In genomic region chr13:49288458-49288857, GRCh38 we compare ENCODE assay signal across 9 cellular contexts.
"Had no signal": no experiment of that assay in that cellular context is flagged by ENCODE, and none has a peak within 500 bp of the region (broad histone marks: within the 10 kb centered on the region; RNA-seq: fewer than 3 reads in every experiment).

No MANE protein-coding gene starts in this region.

- H3K27ac ChIP-seq: GM23248 had no signal

- H3K4me1 ChIP-seq: HAP-1 had no signal

- H3K9ac ChIP-seq: GM23248 had no signal

- H3K4me3 Mint-ChIP-seq: HFFc6, IgD-negative memory B cell had no signal

- H3K9me3 ChIP-seq: HAP-1 had no signal

- H3K9me3 Mint-ChIP-seq: HFFc6, IgD-negative memory B cell had no signal

- H3K4me3 ChIP-seq: GM23248, HAP-1 had no signal

- ATAC-seq: HCT116 had no signal

- H3K36me3 ChIP-seq: HAP-1 had no signal

- H3K27ac Mint-ChIP-seq: HFFc6, IgD-negative memory B cell had no signal

- H3K4me1 Mint-ChIP-seq: IgD-negative memory B cell had no signal

- FAIRE-seq: HTR-8/SVneo had no signal

- H2AFZ ChIP-seq: GM23248 had no signal

- DNase-seq: GM23248, GOT3, H7, HFFc6, KBM-7 had no signal

- H3K27me3 Mint-ChIP-seq: IgD-negative memory B cell had no signal
